In the genomic region with DNA sequence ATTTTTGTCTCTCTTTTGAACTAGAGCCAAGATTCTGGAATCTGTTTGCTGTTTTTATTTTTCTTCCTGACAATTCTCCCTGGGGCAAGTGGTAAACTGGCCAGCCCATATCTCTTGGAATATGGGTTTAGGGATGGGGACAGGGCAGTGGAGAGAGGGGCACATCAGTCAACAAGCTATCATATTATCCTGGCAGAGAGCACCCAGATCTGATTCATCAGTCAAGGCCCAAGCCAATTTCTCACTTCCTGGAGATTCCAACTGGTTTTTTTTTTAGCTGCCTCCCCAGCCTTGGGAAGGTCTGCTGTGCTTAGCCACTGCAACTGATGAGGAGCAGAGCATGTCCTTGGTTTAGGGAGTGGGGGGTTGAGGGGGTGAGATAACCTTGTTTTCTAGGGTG, we compare ENCODE assay signal across 11 cellular contexts. TPM values are rescaled to one million over a fixed set of nuclear protein-coding genes. Genes with fewer than 3 reads are reported as not detected.
DNase-seq lines count a peak whose midpoint lies in the region; ATAC-seq and TF ChIP-seq lines count a peak whose summit lies in the region.
"Had no signal": no experiment of that assay in that cellular context is flagged by ENCODE, and none has a peak within 500 bp of the region (broad histone marks: within the 10 kb centered on the region; RNA-seq: fewer than 3 reads in every experiment).

No MANE protein-coding gene starts in this region.

- DNase-seq in M059J (ENCODE audit: low read depth) (peak; percentile 25), dermis microvascular lymphatic vessel endothelial cell (ENCODE audit: low read depth in 2 of 2) (peak; percentile 36 to 65), lung microvascular endothelial cell (ENCODE audit: low read depth in 2 of 2) (peak; percentile 16 to 72), upper lobe of left lung (no peak), NCI-H345 treated with DMSO at 0.1 percent for 48 hours (lab: John Stamatoyannopoulos, UW; ENCODE audit: unreplicated experiment) (no peak), DMS 273 treated with DMSO at 0.1 percent for 48 hours (lab: John Stamatoyannopoulos, UW) (no peak)
- DNase-seq: activated CD4-positive, alpha-beta T cell treated with anti-CD3 and anti-CD28 coated beads, Interleukin-2, amount 10 ng/mL, durations not matched to agents 7 days and 5 days; activated naive CD8-positive, alpha-beta T cell treated with anti-CD3 and anti-CD28 coated beads, Interleukin-2, amount 10 ng/mL, durations not matched to agents 7 days and 5 days; NCI-H1092 had no signal

- no peak for TF ChIP-seq POLR2A in upper lobe of left lung (IDR thresholded peaks at IDR 0.05)

- TF ChIP-seq CTCF in upper lobe of left lung (IDR thresholded peaks at IDR 0.05), result no peak

- H3K27me3 ChIP-seq in upper lobe of left lung, result no peaks in the 10 kb centered on the region
- H3K27me3 ChIP-seq: neutrophil had no signal

- no peaks in the 10 kb centered on the region for H3K9me3 ChIP-seq in upper lobe of left lung
- H3K9me3 ChIP-seq: neutrophil had no signal

- no peak overlapping the region for H3K4me3 ChIP-seq in upper lobe of left lung

- TF ChIP-seq EP300 in upper lobe of left lung (IDR thresholded peaks at IDR 0.05), result no peak

- peak in 1 of 2 donors; percentile 61 for ATAC-seq in upper lobe of left lung (ENCODE audit: low FRiP score in 2 of 2)
- no peak for ATAC-seq in GM21390 (IDR thresholded peaks at IDR 0.05; ENCODE audit: unreplicated experiment)

- H3K27ac ChIP-seq in upper lobe of left lung, result peak overlapping the region in 3 of 4 donors; percentile 34 to 66 (median 55)
- H3K27ac ChIP-seq: neutrophil had no signal

- peaks cover 4 to 17% (median 10%) of the 10 kb centered on the region in 4 donors for H3K4me1 ChIP-seq in upper lobe of left lung

- no peaks in the 10 kb centered on the region for H3K36me3 ChIP-seq in upper lobe of left lung
- H3K36me3 ChIP-seq: neutrophil had no signal

RNA-seq across cellular contexts. Expression of a gene that starts 52.3 kb away (rescaled TPM):
- 0.05 and 0.37 TPM in 2 replicates for total RNA-seq in M059J (2014; rRNA removed; shearing (Covaris generic))
- total RNA-seq in dermis microvascular lymphatic vessel endothelial cell, result 2.3 and 3.2 TPM in 2 replicates
- 0.79 and 1.5 TPM in 2 replicates for total RNA-seq in lung microvascular endothelial cell
- 10 to 100 TPM in 5 of 6 donors, 1 to 10 TPM in 1; 4.1 to 18.9 (median 11.3) TPM for total RNA-seq in upper lobe of left lung
- total RNA-seq: activated CD4-positive, alpha-beta T cell treated with anti-CD3 and anti-CD28 coated beads, Interleukin-2, amount 10 ng/mL, durations not matched to agents 7 days and 5 days; activated naive CD8-positive, alpha-beta T cell treated with anti-CD3 and anti-CD28 coated beads, Interleukin-2, amount 10 ng/mL, durations not matched to agents 7 days and 5 days had no signal

Comparison
In these comparisons a context has a peak if more than half of its experiments do, and no peak if none do; other contexts are left out.
1. DNase-seq: peak in M059J (single experiment), dermis microvascular lymphatic vessel endothelial cell (2 of 2) and lung microvascular endothelial cell (2 of 2); none in upper lobe of left lung (0 of 2), NCI-H345 treated with DMSO at 0.1 percent for 48 hours (single experiment) and DMS 273 treated with DMSO at 0.1 percent for 48 hours (single experiment).